In the genomic region with DNA sequence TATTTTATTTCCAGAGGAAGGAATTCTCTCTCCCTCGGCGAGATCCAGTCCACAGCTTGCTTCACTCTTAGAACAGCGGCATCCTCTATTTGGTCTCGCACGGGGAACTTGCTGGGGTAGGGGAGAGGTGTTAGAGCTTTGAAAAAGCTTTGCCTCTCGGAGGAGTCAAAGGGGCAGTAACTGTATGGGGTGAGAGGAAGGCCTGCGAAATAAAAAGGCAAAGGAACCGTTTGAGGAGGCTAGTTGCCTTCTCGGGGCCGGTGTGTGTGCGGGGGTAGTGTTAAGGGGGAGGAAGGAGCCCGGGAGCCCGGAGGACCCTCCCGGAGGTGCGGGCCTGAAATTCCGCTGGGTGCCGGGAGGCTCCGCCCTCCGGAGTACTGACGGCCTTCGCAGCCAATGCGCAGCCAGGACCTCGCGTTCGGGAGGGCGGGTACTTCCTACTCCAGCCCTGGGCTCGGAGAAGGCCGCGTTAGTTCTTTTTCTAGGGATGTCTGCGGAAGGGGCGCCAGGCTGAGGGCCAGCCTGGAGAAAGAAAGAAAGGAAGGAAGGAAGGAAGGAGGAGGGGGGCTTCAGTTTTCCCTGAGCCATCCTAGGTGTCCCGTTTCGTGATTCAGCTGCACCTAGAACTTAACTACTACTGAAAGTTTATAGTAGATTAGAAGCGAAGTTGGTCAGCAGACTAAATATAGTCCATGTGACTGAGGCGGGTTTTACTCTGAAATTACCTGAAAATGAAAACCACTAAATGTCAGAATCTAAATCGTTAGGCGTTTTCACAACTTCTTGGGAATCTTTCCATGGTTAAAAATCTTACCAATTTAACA, we compare ENCODE assay signal across 8 cellular contexts. TPM values are rescaled to one million over a fixed set of nuclear protein-coding genes. Genes with fewer than 3 reads are reported as not detected.
A peak's percentile ranks its signal among the peaks of the same experiment; 100 is the strongest.
DNase-seq lines count a peak whose midpoint lies in the region; ATAC-seq and TF ChIP-seq lines count a peak whose summit lies in the region.

No MANE protein-coding gene starts in this region.

- H3K4me3 ChIP-seq in psoas muscle = peak overlapping the region; percentile 83
- peak overlapping the region; percentile 94 for H3K4me3 ChIP-seq in urinary bladder (ENCODE audit: low read depth, low read length)

- no peaks in the 10 kb centered on the region for H3K27me3 ChIP-seq in psoas muscle (ENCODE audit: insufficient read depth in 3 of 3, low read length in 2 of 3)

- TF ChIP-seq CTCF in psoas muscle (IDR thresholded peaks at IDR 0.05) = no peak

- ATAC-seq in GM18502 (IDR thresholded peaks at IDR 0.05; ENCODE audit: poor library complexity, unreplicated experiment) (peak; percentile 68), HG02938 (IDR thresholded peaks at IDR 0.05; ENCODE audit: unreplicated experiment) (peak; percentile 57), left ventricle myocardium superior (peak; percentile 85), psoas muscle (peak; percentile 82 to 87 (median 86))

- no peaks in the 10 kb centered on the region for H3K9me3 ChIP-seq in psoas muscle

- 0 to 1% (median 1%) methylated on average over 37 of the region's 37 CpGs for WGBS in psoas muscle, 3 donors
- WGBS in urinary bladder = under 1% methylated on average over 37 of the region's 37 CpGs

- peak overlapping the region; percentile 94 for H3K27ac ChIP-seq in psoas muscle
- H3K27ac ChIP-seq in urinary bladder (ENCODE audit: low read depth) = peak overlapping the region; percentile 84

- intact Hi-C loops in left ventricle myocardium superior (cut with micrococcal nuclease) = loop anchor here (10.0 kb wide), 1 partner anchor 126 kb away; no protein-coding TSS in a partner anchor
- intact Hi-C loops in psoas muscle (cut with DNase I) = loop anchor here in 1 of 2 donors (10.0 kb wide), 2 partner anchors 74 to 254 kb away; a partner anchor contains a TSS

- H3K36me3 ChIP-seq in psoas muscle (ENCODE audit: insufficient read depth in 1 of 2, low read depth in 1 of 2) (no peaks in the 10 kb centered on the region), urinary bladder (ENCODE audit: insufficient read depth) (no peaks in the 10 kb centered on the region)

- H3K4me1 ChIP-seq in psoas muscle (peaks cover 47% of the 10 kb centered on the region), urinary bladder (ENCODE audit: insufficient read depth) (no peaks in the 10 kb centered on the region)

- DNase-seq in NCI-H1694 (lab: John Stamatoyannopoulos, UW) (peak; percentile 85), T-helper 1 cell (peak; percentile 74 to 86 (median 81)), amniotic stem cell (lab: John Stamatoyannopoulos, UW) (peak; percentile 73), left ventricle myocardium superior (peak; percentile 94), psoas muscle (peak; percentile 88 to 92)

RNA-seq across cellular contexts. Expression of a gene that starts 2.2 kb away (rescaled TPM):
- total RNA-seq in left ventricle myocardium superior = 215 TPM
- total RNA-seq in psoas muscle = 10 to 100 TPM; 51.7 to 88.2 (median 74.1) TPM
- polyA plus RNA-seq in psoas muscle = 10 to 100 TPM; 10.1 to 70.5 (median 22.0) TPM
- 196 TPM for total RNA-seq in urinary bladder
- 48.0 TPM for polyA plus RNA-seq in urinary bladder

Comparison
In these comparisons a context has a peak if more than half of its experiments do, and no peak if none do; other contexts are left out.
1. Peak in every context shown above with its lines: DNase-seq, ATAC-seq, H3K4me3 ChIP-seq and H3K27ac ChIP-seq.